ENCODE assay signal across 10 cellular contexts in the genomic region with DNA sequence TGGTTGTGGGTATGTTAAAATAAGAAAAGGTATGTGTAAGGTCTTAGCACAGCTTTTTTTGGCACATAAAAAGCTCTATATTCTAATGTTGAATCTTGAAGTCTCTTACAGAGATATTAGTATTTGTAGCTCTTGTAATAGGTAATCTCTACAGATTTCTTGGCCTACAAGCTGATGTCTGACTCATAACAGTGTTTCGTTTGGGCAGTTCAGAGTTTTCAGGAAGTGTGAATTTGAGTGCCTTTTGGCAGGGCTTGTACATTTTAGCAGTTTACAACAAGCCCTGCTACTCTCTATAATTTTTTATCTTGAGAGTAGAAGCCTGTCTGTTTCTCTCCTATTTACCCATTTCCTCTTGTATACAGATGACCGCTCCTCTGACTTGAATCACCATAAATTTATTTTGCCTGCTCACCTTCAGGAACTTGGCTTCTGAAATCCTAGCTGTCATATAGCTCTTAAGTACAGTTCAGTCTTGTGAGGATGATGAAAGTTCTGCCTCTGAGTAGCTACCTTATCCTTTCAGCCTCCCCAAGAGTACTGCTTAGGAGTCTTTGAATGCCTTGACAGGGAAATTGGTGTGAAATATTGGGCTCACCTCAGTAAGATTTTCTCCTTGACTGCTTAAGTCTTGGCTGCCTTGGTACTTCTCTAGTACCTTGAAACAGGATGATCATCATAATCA.
DNase-seq lines count a peak whose midpoint lies in the region; ATAC-seq, FAIRE-seq and TF ChIP-seq lines count a peak whose summit lies in the region.
"Had no signal": no experiment of that assay in that cellular context is flagged by ENCODE, and none has a peak within 500 bp of the region (broad histone marks: within the 10 kb centered on the region; RNA-seq: fewer than 3 reads in every experiment).

No MANE protein-coding gene starts in this region.

- H4K20me1 ChIP-seq in OCI-LY3 (ENCODE audit: insufficient read depth, low read length), result no peaks in the 10 kb centered on the region

- no peak for FAIRE-seq in kidney (lab: Jason Lieb, UNC)

- H3K9me3 ChIP-seq in OCI-LY3 (ENCODE audit: insufficient read depth, low read length), result no peaks in the 10 kb centered on the region
- H3K9me3 ChIP-seq in left lung, result no peaks in the 10 kb centered on the region
- no peaks in the 10 kb centered on the region for H3K9me3 ChIP-seq in kidney (ENCODE audit: control insufficient read depth in 1 of 2, low read length in 2 of 2)

- H3K4me1 ChIP-seq in OCI-LY3 (ENCODE audit: low read length), result peaks cover 11% of the 10 kb centered on the region
- no peaks in the 10 kb centered on the region for H3K4me1 ChIP-seq in left lung
- H3K4me1 ChIP-seq in kidney (ENCODE audit: control insufficient read depth in 1 of 2, insufficient read depth in 1 of 2, low read depth in 1 of 2, low read length in 2 of 2), result no peaks in the 10 kb centered on the region

- no peak for TF ChIP-seq CTCF in OCI-LY3 (IDR thresholded peaks at IDR 0.05; ENCODE audit: low read depth, low read length)
- TF ChIP-seq CTCF in left lung (IDR thresholded peaks at IDR 0.05), result no peak
- no peak for TF ChIP-seq CTCF in coronary artery (IDR thresholded peaks at IDR 0.05)
- TF ChIP-seq CTCF in kidney (IDR thresholded peaks at IDR 0.05; ENCODE audit: borderline replicate concordance, extremely low read depth, insufficient read depth), result no peak

- intact Hi-C loops in left lung (cut with DNase I), result no loop called here
- intact Hi-C loops in kidney (cut with DNase I), result no loop called here

- no peak overlapping the region for H2AFZ ChIP-seq in OCI-LY3 (ENCODE audit: low read depth, low read length)

- ATAC-seq in GM18873 (IDR thresholded peaks at IDR 0.05; ENCODE audit: low FRiP score, unreplicated experiment), result peak; percentile 98
- ATAC-seq in HG02763 (IDR thresholded peaks at IDR 0.05; ENCODE audit: unreplicated experiment), result peak; percentile 98
- ATAC-seq in left lung, result peak; percentile 94

- H3K36me3 ChIP-seq in OCI-LY3 (replicated peaks; ENCODE audit: low read depth, low read length) (no peaks in the 10 kb centered on the region), left lung (no peaks in the 10 kb centered on the region), kidney (ENCODE audit: control insufficient read depth in 1 of 2, insufficient read depth in 2 of 2, low read length in 2 of 2) (no peaks in the 10 kb centered on the region)

- H3K27ac ChIP-seq in OCI-LY3 (ENCODE audit: low read length) (no peak overlapping the region), left lung (peak overlapping the region; percentile 29 to 51), coronary artery (no peak overlapping the region), kidney (ENCODE audit: low read depth in 2 of 2, low read length in 2 of 2) (peak overlapping the region in 1 of 2 donors; percentile 70)

- H3K4me3 ChIP-seq in OCI-LY3 (ENCODE audit: low read length), result no peak overlapping the region
- no peak overlapping the region for H3K4me3 ChIP-seq in left lung
- H3K4me3 ChIP-seq in coronary artery, result no peak overlapping the region
- no peak overlapping the region for H3K4me3 ChIP-seq in kidney (ENCODE audit: low read length in 2 of 2)

- 0 out of 2 replicates have a peak, but pooled peaks cover 4% of the 10 kb centered on the region for H3K27me3 ChIP-seq in OCI-LY3 (ENCODE audit: low read depth, low read length)
- H3K27me3 ChIP-seq in left lung, result no peaks in the 10 kb centered on the region

- H3K4me2 ChIP-seq in OCI-LY3 (ENCODE audit: low read length), result peak overlapping the region; percentile 19

- no peaks in the 10 kb centered on the region for H3K79me2 ChIP-seq in OCI-LY3 (ENCODE audit: low read length)

- DNase-seq in left lung (no peak), NCI-H748 treated with DMSO at 0.1 percent for 48 hours (lab: John Stamatoyannopoulos, UW) (no peak), coronary artery (ENCODE audit: low spot score) (no peak), kidney (no peak)
- DNase-seq in activated CD4-positive, alpha-beta T cell treated with anti-CD3 and anti-CD28 coated beads, Interleukin-2, amount 50 U/mL, for 48 hours, result no peak
- DNase-seq: activated T-cell treated with anti-CD3 and anti-CD28 coated beads, Interleukin-2, amount 50 U/mL, for 48 hours; NCI-H2227 treated with DMSO at 0.1 percent for 48 hours had no signal

- H3K9ac ChIP-seq in OCI-LY3 (ENCODE audit: low read length), result no peak overlapping the region
- no peak overlapping the region for H3K9ac ChIP-seq in kidney (ENCODE audit: low read length in 2 of 2)

Comparison
In these comparisons a context has a peak if more than half of its experiments do, and no peak if none do; other contexts are left out.
1. H3K27ac ChIP-seq: peak in left lung (2 of 2); none in OCI-LY3 (single experiment) and coronary artery (0 of 2).
2. Peak in every context shown above with its lines, with median percentiles within 50 percentile points of each other: ATAC-seq.